ENCODE assay signal across 2 cellular contexts in the genomic region with DNA sequence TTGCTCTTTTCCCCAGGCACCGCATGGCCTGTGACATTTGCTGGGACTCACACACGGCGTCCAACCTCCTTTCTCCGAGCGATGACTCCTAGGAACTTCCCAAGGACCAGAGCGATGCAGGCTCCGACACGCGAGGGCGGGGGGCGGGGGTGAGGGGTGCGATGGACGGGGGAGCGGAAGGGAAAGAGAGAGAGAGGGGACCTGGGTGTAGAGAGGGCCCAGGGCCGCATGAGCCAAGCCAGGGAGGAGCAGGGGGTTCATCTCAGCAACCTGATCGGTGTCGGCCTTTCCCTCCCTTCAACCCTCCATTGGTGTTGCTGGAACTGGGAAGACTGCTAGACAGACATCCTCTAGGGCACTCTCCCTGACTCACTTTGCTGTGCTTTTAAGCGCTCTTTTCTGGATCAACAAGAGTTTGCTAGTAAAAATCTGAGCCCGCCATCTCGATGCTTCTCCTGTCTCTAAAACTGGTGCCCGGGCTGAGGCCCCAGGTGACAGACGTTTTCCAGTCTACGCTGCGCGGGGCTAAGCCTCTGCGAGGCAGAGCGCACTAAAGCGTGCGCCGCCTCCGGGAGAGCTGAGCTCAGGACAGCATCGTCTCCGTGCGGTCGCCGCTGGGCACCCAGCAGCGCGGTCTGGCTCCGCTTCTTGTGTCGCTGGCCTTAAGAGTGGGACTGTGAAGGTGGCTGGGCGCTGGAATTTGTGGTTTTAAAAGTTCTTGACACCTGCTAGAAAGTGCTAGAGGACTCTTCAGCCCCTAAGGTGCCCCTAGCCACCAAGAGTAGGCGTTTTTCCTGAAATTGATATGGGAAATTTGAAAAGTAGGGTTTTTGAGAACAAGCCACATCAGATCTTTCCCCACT.
TF ChIP-seq lines count a peak whose summit lies in the region.

No MANE protein-coding gene starts in this region.

TF ChIP-seq in A549, 52 proteins besides CTCF, POLR2A, EP300 and RAD21:
- TF ChIP-seq RARB (CRISPR knock-in tag; IDR thresholded peaks at IDR 0.05) (no peak), CEBPB (IDR thresholded peaks at IDR 0.05) (no peak), SREBF2 (IDR thresholded peaks at IDR 0.05) (no peak), RCOR1 (IDR thresholded peaks at IDR 0.05; ENCODE audit: low read depth, low read length) (no peak), RFX5 (IDR thresholded peaks at IDR 0.05) (no peak), CHD2 (IDR thresholded peaks at IDR 0.05; ENCODE audit: low read length, partially characterized antibody) (no peak), ZSCAN20 (CRISPR knock-in tag; IDR thresholded peaks at IDR 0.05) (no peak), MYC (IDR thresholded peaks at IDR 0.05; ENCODE audit: borderline replicate concordance, low read length) (no peak), PBX3 (IDR thresholded peaks at IDR 0.05) (no peak), HDAC2 (IDR thresholded peaks at IDR 0.05) (no peak)
- TF ChIP-seq, protein P1, sequence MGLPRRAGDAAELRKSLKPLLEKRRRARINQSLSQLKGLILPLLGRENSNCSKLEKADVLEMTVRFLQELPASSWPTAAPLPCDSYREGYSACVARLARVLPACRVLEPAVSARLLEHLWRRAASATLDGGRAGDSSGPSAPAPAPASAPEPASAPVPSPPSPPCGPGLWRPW (IDR thresholded peaks at IDR 0.05), result no peak

TF ChIP-seq in HepG2, 621 proteins besides CTCF, POLR2A, EP300 and RAD21:
- TF ChIP-seq ZNF800 (CRISPR knock-in tag; IDR thresholded peaks at IDR 0.05), result 0 out of 2 replicates have a peak, but pooled peaks have one; percentile 58
- TF ChIP-seq ARID2 (CRISPR knock-in tag; IDR thresholded peaks at IDR 0.05; ENCODE audit: borderline replicate concordance), result no peak
- peak; percentile 31 for TF ChIP-seq XRCC5 (optimal IDR thresholded peaks at IDR 0.05; ENCODE audit: low read length)
- TF ChIP-seq HNRNPLL (IDR thresholded peaks at IDR 0.05; ENCODE audit: low read depth, low read length, poor library complexity, severe bottlenecking), result peak; percentile 80
